17 cellular contexts compared by ENCODE assay signal in the genomic region with DNA sequence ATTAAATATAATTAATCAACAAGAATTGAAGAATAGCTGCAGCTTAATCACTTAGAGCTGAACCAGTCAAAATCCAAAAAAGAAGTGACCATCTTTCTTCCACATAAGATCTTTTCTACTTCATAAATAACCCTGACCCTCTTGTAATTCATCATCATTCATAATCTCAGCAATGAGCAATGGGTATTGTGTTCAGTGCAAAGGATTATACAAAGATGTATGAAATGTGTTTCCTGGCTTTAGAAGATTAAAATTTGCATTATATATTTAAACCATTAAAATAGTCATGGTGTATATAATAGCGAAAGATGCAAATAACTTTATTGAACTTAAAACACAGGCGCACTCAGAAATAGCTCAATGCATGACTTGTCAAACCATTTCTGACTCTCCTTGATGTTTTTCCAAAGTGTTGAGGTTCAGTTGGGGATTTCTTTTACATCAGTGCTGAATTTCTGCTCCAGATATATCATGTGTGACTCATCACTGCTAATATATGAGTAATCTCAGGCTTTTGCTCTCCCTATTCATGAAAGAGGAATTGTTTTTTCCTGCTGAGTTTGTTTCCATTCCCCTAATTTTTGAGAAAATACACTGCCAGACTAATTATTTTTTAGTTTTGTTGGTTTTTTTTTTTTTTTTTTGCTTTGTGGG.
A peak's percentile ranks its signal among the peaks of the same experiment; 100 is the strongest.
DNase-seq lines count a peak whose midpoint lies in the region; ATAC-seq and TF ChIP-seq lines count a peak whose summit lies in the region.
"Had no signal": no experiment of that assay in that cellular context is flagged by ENCODE, and none has a peak within 500 bp of the region (broad histone marks: within the 10 kb centered on the region; RNA-seq: fewer than 3 reads in every experiment).

No MANE protein-coding gene starts in this region.

- H3K4me3 ChIP-seq in AG10803 (ENCODE audit: low read length) (no peak overlapping the region), thyroid gland (replicated peaks in 1 of 3) (no peak overlapping the region), body of pancreas (no peak overlapping the region)
- H3K4me3 ChIP-seq: esophagus squamous epithelium, psoas muscle, upper lobe of left lung had no signal

- intact Hi-C loops in thyroid gland (cut with DNase I) (no loop called here), body of pancreas (cut with DNase I) (no loop called here)

- TF ChIP-seq CTCF in AG10803 (conservative IDR thresholded peaks at IDR 0.05; ENCODE audit: low read length) (no peak), thyroid gland (IDR thresholded peaks at IDR 0.05) (no peak), body of pancreas (IDR thresholded peaks at IDR 0.05) (no peak)

- DNase-seq in AG10803 (ENCODE audit: low read depth) (peak; percentile 0), M059J (ENCODE audit: low read depth) (peak; percentile 39), brain pericyte (ENCODE audit: low read depth, low spot score) (peak; percentile 8), iris pigment epithelial cell (ENCODE audit: low read depth) (peak; percentile 74), thyroid gland (no peak), body of pancreas (no peak)
- no peak for DNase-seq in activated naive CD4-positive, alpha-beta T cell treated with Interleukin-2 at 50 U/mL for 16 hours
- DNase-seq: activated CD4-positive, alpha-beta memory T cell treated with anti-CD3 and anti-CD28 coated beads, Interleukin-2, amount 10 ng/mL, durations not matched to agents 7 days and 5 days; AML-193; esophagus squamous epithelium; islet precursor cell; MV-4-11; psoas muscle; stimulated activated CD4-positive, alpha-beta T cell treated with anti-CD3 and anti-CD28 coated beads, Interleukin-1b, Interleukin-23, amount 100 ng/mL, for 48 hours; upper lobe of left lung had no signal

- TF ChIP-seq POLR2A in thyroid gland (IDR thresholded peaks at IDR 0.05) = no peak
- no peak for TF ChIP-seq POLR2A in body of pancreas (IDR thresholded peaks at IDR 0.05)

- no peak for ATAC-seq in HG02798 (IDR thresholded peaks at IDR 0.05; ENCODE audit: poor library complexity, unreplicated experiment)
- no peak for ATAC-seq in body of pancreas
- ATAC-seq: psoas muscle had no signal

- H3K27ac ChIP-seq in thyroid gland (no peak overlapping the region), body of pancreas (no peak overlapping the region)
- H3K27ac ChIP-seq: esophagus squamous epithelium, HL-60, psoas muscle, upper lobe of left lung had no signal

- H3K36me3 ChIP-seq in thyroid gland (no peaks in the 10 kb centered on the region), body of pancreas (replicated peaks in 1 of 2; ENCODE audit: insufficient read depth in 1 of 2, low read depth in 2 of 2) (no peaks in the 10 kb centered on the region)
- H3K36me3 ChIP-seq: esophagus squamous epithelium, upper lobe of left lung had no signal

- no peaks in the 10 kb centered on the region for H3K9me3 ChIP-seq in thyroid gland
- H3K9me3 ChIP-seq in body of pancreas = no peaks in the 10 kb centered on the region
- H3K9me3 ChIP-seq: esophagus squamous epithelium, psoas muscle, upper lobe of left lung had no signal

- no peaks in the 10 kb centered on the region for H3K27me3 ChIP-seq in thyroid gland
- no peaks in the 10 kb centered on the region for H3K27me3 ChIP-seq in body of pancreas
- H3K27me3 ChIP-seq: upper lobe of left lung had no signal

- H3K4me1 ChIP-seq in thyroid gland (no peaks in the 10 kb centered on the region), body of pancreas (no peaks in the 10 kb centered on the region)
- H3K4me1 ChIP-seq: psoas muscle, upper lobe of left lung had no signal

- 87 to 95% methylated on average over 2 of the region's 2 CpGs for WGBS in thyroid gland, 2 donors
- 86 to 94% methylated on average over 2 of the region's 2 CpGs for WGBS in body of pancreas, 2 donors

Comparison
In these comparisons a context has a peak if more than half of its experiments do, and no peak if none do; other contexts are left out.
1. DNase-seq: peak in AG10803 (single experiment), M059J (single experiment), brain pericyte (single experiment) and iris pigment epithelial cell (single experiment); none in activated naive CD4-positive, alpha-beta T cell treated with Interleukin-2 at 50 U/mL for 16 hours (single experiment), thyroid gland (0 of 2) and body of pancreas (0 of 4).